ENCODE assay signal across 18 cellular contexts in genomic region chr18:67875057-67875456, GRCh38.
"Had no signal": no experiment of that assay in that cellular context is flagged by ENCODE, and none has a peak within 500 bp of the region (broad histone marks: within the 10 kb centered on the region; RNA-seq: fewer than 3 reads in every experiment).

No MANE protein-coding gene starts in this region.

- DNase-seq: activated CD4-positive, alpha-beta T cell treated with anti-CD3 and anti-CD28 coated beads, Interleukin-2, amount 50 U/mL, for 4 hours; activated effector memory CD4-positive, alpha-beta T cell treated with anti-CD3 and anti-CD28 coated beads, Interleukin-2, amount 50 U/mL, for 16 hours; activated naive CD4-positive, alpha-beta T cell treated with anti-CD3 and anti-CD28 coated beads, Interleukin-2, amount 50 U/mL, for 16 hours; activated T-cell treated with anti-CD3 and anti-CD28 coated beads, Interleukin-2, amount 50 U/mL, for 72 hours; body of pancreas; caudate nucleus; dorsolateral prefrontal cortex; foreskin melanocyte; head of caudate nucleus; mesenchymal stem cell; naive thymus-derived CD4-positive, alpha-beta T cell; ovary; psoas muscle; right lobe of liver; stimulated activated CD4-positive, alpha-beta T cell treated with anti-CD3 and anti-CD28 coated beads, Interleukin-4, amount 100 ng/mL, for 1 hour; stimulated activated naive CD8-positive, alpha-beta T cell treated with anti-CD3 and anti-CD28 coated beads, Interleukin-15, amount 100 ng/mL, for 72 hours; transverse colon; uterus had no signal
